ENCODE assay signal across 7 cellular contexts in the genomic region with DNA sequence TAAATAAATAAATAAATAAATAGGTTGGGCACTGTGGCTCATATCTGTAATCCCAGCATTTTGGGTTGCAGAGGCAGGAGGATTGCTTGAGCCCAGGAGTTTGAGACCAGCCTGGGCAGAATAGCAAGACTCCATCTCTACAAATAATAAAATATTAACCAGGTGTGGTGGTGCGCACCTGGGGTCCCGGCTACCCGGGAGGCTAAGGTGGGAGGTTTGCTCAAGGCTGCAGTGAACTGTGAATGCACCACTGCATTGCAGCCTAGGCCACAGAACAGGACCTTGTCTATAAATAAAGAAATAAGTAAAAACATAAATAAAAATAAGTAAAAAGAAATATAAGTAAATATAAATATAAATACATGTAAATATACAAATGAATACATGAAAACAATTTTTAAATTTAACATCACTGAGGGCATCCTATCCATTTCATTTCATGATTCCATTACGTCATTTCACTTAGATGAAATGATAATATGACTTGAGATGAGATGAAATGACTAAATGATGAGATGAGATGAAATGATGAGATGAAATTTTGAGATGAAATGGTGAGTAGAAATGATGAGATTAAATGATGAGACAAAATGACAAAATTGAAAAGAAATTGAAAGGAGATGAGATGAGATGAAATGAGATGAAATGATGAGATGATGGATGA.
DNase-seq lines count a peak whose midpoint lies in the region; ATAC-seq, FAIRE-seq and TF ChIP-seq lines count a peak whose summit lies in the region.
"Not testable (repeated sequence)": the region's sequence is repeated elsewhere in the genome, so short reads cannot be mapped to it uniquely, and the experiment has no call there.

No MANE protein-coding gene starts in this region.

- H3K36me3 ChIP-seq in CD8-positive, alpha-beta T cell (ENCODE audit: insufficient read depth, low read length); HEK293 (ENCODE audit: control insufficient read depth in 2 of 2, insufficient read depth in 1 of 2, low read length in 2 of 2); HepG2 (replicated peaks in 1 of 2; ENCODE audit: control insufficient read depth in 1 of 2, insufficient read depth in 2 of 2, low read length in 2 of 2): not testable (repeated sequence)

- not testable (repeated sequence) for H3K9me3 Mint-ChIP-seq in CD8-positive, alpha-beta T cell
- H3K9me3 Mint-ChIP-seq in WTC11, result peaks cover 14% of the 10 kb centered on the region
- H3K9me3 Mint-ChIP-seq in chondrocyte (ENCODE audit: low read depth), result peaks cover 12% of the 10 kb centered on the region

- H3K9me3 ChIP-seq in CD8-positive, alpha-beta T cell (ENCODE audit: low read length); HEK293 (ENCODE audit: control insufficient read depth, insufficient read depth, low read depth, low read length): not testable (repeated sequence)
- peaks cover 66% of the 10 kb centered on the region for H3K9me3 ChIP-seq in HepG2 (ENCODE audit: low read length)

- H3K79me2 ChIP-seq in HepG2 (ENCODE audit: insufficient read depth, low read length), result not testable (repeated sequence)

- POLR2A ChIA-PET in CD8-positive, alpha-beta T cell (lab: Charles Lee); HEK293 (lab: Yijun Ruan, JAX); WTC11 (lab: Charles Lee); HepG2 (lab: Yijun Ruan, JAX): not testable (repeated sequence)

- not testable (repeated sequence) for DNase-seq in CD8-positive, alpha-beta T cell; WTC11 (ENCODE audit: low spot score); frontal cortex (ENCODE audit: low spot score in 2 of 2); HepG2 (ENCODE audit: low spot score)
- peak; percentile 95 for DNase-seq in chondrocyte (ENCODE audit: low spot score)
- DNase-seq in stimulated activated CD8-positive, alpha-beta memory T cell treated with anti-CD3 and anti-CD28 coated beads, Interleukin-4, amount 100 ng/mL, for 48 hours, result peak; percentile 10

- not testable (repeated sequence) for H3K4me2 ChIP-seq in HepG2 (ENCODE audit: low read depth, low read length)

- not testable (repeated sequence) for H3K4me1 ChIP-seq in CD8-positive, alpha-beta T cell (ENCODE audit: insufficient read depth, low read length); HEK293 (ENCODE audit: control insufficient read depth, insufficient read depth, low read length); HepG2 (ENCODE audit: insufficient read depth, low read length)

- not testable (repeated sequence) for H3K4me1 Mint-ChIP-seq in CD8-positive, alpha-beta T cell (ENCODE audit: low read depth); WTC11; chondrocyte (ENCODE audit: low read depth)

- H3K36me3 Mint-ChIP-seq in CD8-positive, alpha-beta T cell; chondrocyte (ENCODE audit: low read depth): not testable (repeated sequence)
- peaks cover 29% of the 10 kb centered on the region for H3K36me3 Mint-ChIP-seq in WTC11

- TF ChIP-seq RAD21 in HepG2 (CRISPR knock-in tag; IDR thresholded peaks at IDR 0.05), result not testable (repeated sequence)

- H3K4me3 ChIP-seq in CD8-positive, alpha-beta T cell (ENCODE audit: low read depth, low read length); HEK293 (ENCODE audit: low read depth, low read length); HepG2 (replicated peaks in 1 of 3; ENCODE audit: insufficient read depth in 1 of 3, low read depth in 2 of 3, low read length in 3 of 3): not testable (repeated sequence)

- H2AFZ ChIP-seq in HepG2 (ENCODE audit: low read length), result not testable (repeated sequence)

- intact Hi-C loops in CD8-positive, alpha-beta T cell (cut with DNase I, micrococcal nuclease); HepG2 (cut with micrococcal nuclease; ENCODE audit: unreplicated experiment): not testable (repeated sequence)

- not testable (repeated sequence) for H3K27me3 ChIP-seq in CD8-positive, alpha-beta T cell (ENCODE audit: insufficient read depth, low read length); HepG2 (ENCODE audit: control insufficient read depth in 1 of 2, insufficient read depth in 2 of 2, low read length in 2 of 2)

- H3K4me3 Mint-ChIP-seq in CD8-positive, alpha-beta T cell; WTC11; chondrocyte (ENCODE audit: unreplicated experiment): not testable (repeated sequence)

- not testable (repeated sequence) for H3K27ac Mint-ChIP-seq in CD8-positive, alpha-beta T cell; WTC11; chondrocyte (ENCODE audit: unreplicated experiment)

- not testable (repeated sequence) for H3K9ac ChIP-seq in HepG2 (ENCODE audit: insufficient read depth, low read depth, low read length)

- peak; percentile 42 for TF ChIP-seq CTCF in CD8-positive, alpha-beta T cell (IDR thresholded peaks at IDR 0.05)
- not testable (repeated sequence) for TF ChIP-seq CTCF in HEK293 (tag by site-specific recombination; IDR thresholded peaks at IDR 0.05); WTC11 (IDR thresholded peaks at IDR 0.05); chondrocyte (IDR thresholded peaks at IDR 0.05); HepG2 (CRISPR knock-in tag; IDR thresholded peaks at IDR 0.05)

- 64% methylated on average over 4 of the region's 4 CpGs for WGBS in HepG2 (ENCODE audit: low lambda C conversion rate)

- TF ChIP-seq POLR2A in HepG2 (IDR thresholded peaks at IDR 0.05; ENCODE audit: insufficient read depth in 1 of 2, low read depth in 2 of 2, low read length in 2 of 2), result not testable (repeated sequence)

- not testable (repeated sequence) for ATAC-seq in CD8-positive, alpha-beta T cell; WTC11; HepG2

- TF ChIP-seq EP300 in HepG2 (IDR thresholded peaks at IDR 0.05; ENCODE audit: low read depth in 2 of 2, low read length in 2 of 2); HepG2 (CRISPR knock-in tag; IDR thresholded peaks at IDR 0.05; ENCODE audit: borderline replicate concordance): not testable (repeated sequence)

- in situ Hi-C loops in HepG2 (cut with HindIII; ENCODE audit: extremely low pct_ligation_motif_present, low pct_unique_long_range_greater_than_20kb), result not testable (repeated sequence)

- H4K20me1 ChIP-seq in HepG2 (ENCODE audit: insufficient read depth, low read length), result not testable (repeated sequence)

- peak; percentile 72 for FAIRE-seq in frontal cortex (lab: Jason Lieb, UNC)
- not testable (repeated sequence) for FAIRE-seq in HepG2 (lab: Jason Lieb, UNC)

- not testable (repeated sequence) for BruUV-seq in HepG2 (replicated peaks; lab: Mats Ljungman, UMichigan)

- not testable (repeated sequence) for H3K27ac ChIP-seq in CD8-positive, alpha-beta T cell (ENCODE audit: low read depth, low read length); HEK293 (ENCODE audit: extremely low read depth, low read depth, low read length); HepG2 (ENCODE audit: extremely low read length, insufficient read depth, low read length)

- CTCF ChIA-PET in CD8-positive, alpha-beta T cell (lab: Charles Lee); HEK293 (lab: Yijun Ruan, JAX); WTC11 (lab: Charles Lee); HepG2 (lab: Yijun Ruan, JAX; ENCODE audit: low intra/inter-chr PET ratio, low total read pairs): not testable (repeated sequence)

- not testable (repeated sequence) for H3K27me3 Mint-ChIP-seq in CD8-positive, alpha-beta T cell (ENCODE audit: low read depth); WTC11 (ENCODE audit: low read depth); chondrocyte (ENCODE audit: low read depth)

TF ChIP-seq in WTC11, 78 proteins besides CTCF, POLR2A, EP300 and RAD21:
- peak; percentile 23; the same call in 1 of the 2 replicates for TF ChIP-seq HMGA2 (CRISPR knock-in tag; IDR thresholded peaks at IDR 0.05)

TF ChIP-seq in HepG2, 621 proteins besides CTCF, POLR2A, EP300 and RAD21:
- TF ChIP-seq ATF7 (IDR thresholded peaks at IDR 0.05) (peak; percentile 98), CREB1 (IDR thresholded peaks at IDR 0.05) (peak; percentile 78)
- TF ChIP-seq ATF7, CREB1 (CRISPR knock-in tag; IDR thresholded peaks at IDR 0.05): not testable (repeated sequence)
TF ChIP-seq in HepG2: peak in this region for 2; not testable (repeated sequence) for 619.
